9 cellular contexts compared by ENCODE assay signal in the genomic region with DNA sequence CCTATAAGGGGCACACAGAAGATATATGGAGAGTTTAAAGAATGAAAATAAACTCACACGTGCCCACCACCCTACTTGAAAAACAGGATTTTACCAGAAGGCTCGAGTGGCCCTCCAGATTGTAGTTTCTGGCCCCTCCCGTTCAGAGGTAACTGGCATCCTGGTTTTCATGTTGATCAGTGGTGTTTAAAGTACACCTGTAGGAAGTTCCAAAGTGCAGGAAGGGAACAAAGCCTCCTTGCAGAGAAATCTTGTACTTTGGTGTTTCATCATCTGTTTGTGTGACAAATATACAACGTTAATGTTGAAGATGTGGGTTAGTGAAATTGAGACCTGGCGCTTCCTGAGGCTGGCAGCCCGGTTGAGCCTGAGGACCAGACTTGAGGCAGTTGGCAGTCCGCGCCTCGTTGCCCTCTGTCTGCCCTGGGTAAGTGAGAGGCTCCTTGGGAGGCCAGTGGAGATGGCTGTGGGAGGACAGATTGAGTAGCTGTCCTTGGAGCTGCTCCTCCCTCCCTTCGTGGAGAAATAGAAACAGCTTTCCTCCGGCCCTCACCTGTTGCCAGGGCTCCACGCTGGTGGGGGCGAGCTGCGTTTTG. TPM values are rescaled to one million over a fixed set of nuclear protein-coding genes. Genes with fewer than 3 reads are reported as not detected.
A peak's percentile ranks its signal among the peaks of the same experiment; 100 is the strongest.
DNase-seq lines count a peak whose midpoint lies in the region; ATAC-seq, FAIRE-seq and TF ChIP-seq lines count a peak whose summit lies in the region.
"Not testable (repeated sequence)": the region's sequence is repeated elsewhere in the genome, so short reads cannot be mapped to it uniquely, and the experiment has no call there.
"Had no signal": no experiment of that assay in that cellular context is flagged by ENCODE, and none has a peak within 500 bp of the region (broad histone marks: within the 10 kb centered on the region; RNA-seq: fewer than 3 reads in every experiment).

No MANE protein-coding gene starts in this region.

- not testable (repeated sequence) for H3K9ac ChIP-seq in endothelial cell of umbilical vein (replicated peaks; ENCODE audit: extremely low read depth, insufficient read depth, low read length)

- H3K79me2 ChIP-seq in endothelial cell of umbilical vein (ENCODE audit: control insufficient read depth, insufficient read depth, low read length), result peaks cover 13% of the 10 kb centered on the region

- H3K4me1 ChIP-seq in Panc1 (ENCODE audit: control insufficient read depth, insufficient read depth, low read length); endothelial cell of umbilical vein (ENCODE audit: control insufficient read depth, extremely low read depth, insufficient read depth, low read length); left lung; lower lobe of right lung; gastrocnemius medialis: not testable (repeated sequence)

- not testable (repeated sequence) for H4K20me1 ChIP-seq in endothelial cell of umbilical vein (replicated peaks; ENCODE audit: control insufficient read depth, extremely low read depth, insufficient read depth, low read length)

- not testable (repeated sequence) for ATAC-seq in Panc1
- ATAC-seq in left lung, result peak; percentile 71
- ATAC-seq in lower lobe of right lung, result peak; percentile 69 to 70
- ATAC-seq in gastrocnemius medialis, result peak; percentile 51 to 60

- H3K4me2 ChIP-seq in endothelial cell of umbilical vein (ENCODE audit: insufficient read depth, low read length), result not testable (repeated sequence)

- not testable (repeated sequence) for H3K4me3 ChIP-seq in Panc1 (ENCODE audit: low read depth in 2 of 2, low read length in 2 of 2); endothelial cell of umbilical vein (replicated peaks in 1 of 3; ENCODE audit: insufficient read depth in 1 of 3, low read depth in 1 of 3, low read length in 3 of 3); left lung; lower lobe of right lung; gastrocnemius medialis

- DNase-seq in Panc1 (ENCODE audit: low read depth, low spot score); endothelial cell of umbilical vein (ENCODE audit: low read depth, low spot score); left lung; lower lobe of right lung; gastrocnemius medialis: not testable (repeated sequence)

- H3K9me1 ChIP-seq in endothelial cell of umbilical vein (replicated peaks; ENCODE audit: control insufficient read depth, extremely low read depth, insufficient read depth, low read length), result not testable (repeated sequence)

- not testable (repeated sequence) for H3K27ac ChIP-seq in Panc1 (ENCODE audit: low read length); endothelial cell of umbilical vein (ENCODE audit: insufficient read depth, low read depth, low read length); left lung; lower lobe of right lung; gastrocnemius medialis

- CTCF ChIA-PET in Panc1 (lab: Charles Lee); endothelial cell of umbilical vein (lab: Charles Lee): not testable (repeated sequence)

- in situ Hi-C loops in Panc1 (cut with HindIII; ENCODE audit: low pct_unique_long_range_greater_than_20kb, low sequenced_read_pairs); gastrocnemius medialis (cut with MboI; ENCODE audit: low sequenced_read_pairs in 4 of 4): not testable (repeated sequence)

- TSS peak; percentile 80 for BruUV-seq in Panc1 (replicated peaks; lab: Mats Ljungman, UMichigan)
- not testable (repeated sequence) for BruUV-seq in endothelial cell of umbilical vein (replicated peaks; lab: Mats Ljungman, UMichigan)

- not testable (repeated sequence) for H2AFZ ChIP-seq in endothelial cell of umbilical vein (ENCODE audit: low read depth, low read length)

- TF ChIP-seq CTCF in Panc1 (IDR thresholded peaks at IDR 0.05); endothelial cell of umbilical vein (IDR thresholded peaks at IDR 0.05; ENCODE audit: extremely low read depth in 1 of 2, insufficient read depth in 1 of 2, low read depth in 1 of 2, low read length in 2 of 2); left lung (IDR thresholded peaks at IDR 0.05); lower lobe of right lung (IDR thresholded peaks at IDR 0.05); gastrocnemius medialis (IDR thresholded peaks at IDR 0.05 in 4 of 5, conservative IDR thresholded peaks at IDR 0.05 in 1 of 5): not testable (repeated sequence)

- not testable (repeated sequence) for H3K9me3 ChIP-seq in Panc1 (ENCODE audit: control insufficient read depth, insufficient read depth, low read depth, low read length); endothelial cell of umbilical vein (replicated peaks; ENCODE audit: control insufficient read depth, insufficient read depth, low read length); left lung; lower lobe of right lung; gastrocnemius medialis

- peak; percentile 67 for FAIRE-seq in endothelial cell of umbilical vein (lab: Jason Lieb, UNC)

- dilution Hi-C loops in endothelial cell of umbilical vein (cut with MboI; ENCODE audit: extremely low pct_ligation_motif_present, low sequenced_read_pairs), result not testable (repeated sequence)

- POLR2A ChIA-PET in Panc1 (lab: Charles Lee); endothelial cell of umbilical vein (lab: Charles Lee): not testable (repeated sequence)

- H3K27me3 ChIP-seq in Panc1 (ENCODE audit: control insufficient read depth, insufficient read depth, low read length); endothelial cell of umbilical vein (ENCODE audit: control insufficient read depth in 2 of 2, insufficient read depth in 2 of 2, low read length in 2 of 2); left lung; lower lobe of right lung (ENCODE audit: low read depth); gastrocnemius medialis: not testable (repeated sequence)

- not testable (repeated sequence) for TF ChIP-seq POLR2A in endothelial cell of umbilical vein (IDR thresholded peaks at IDR 0.05; ENCODE audit: low read depth, low read length); gastrocnemius medialis (IDR thresholded peaks at IDR 0.05)

- intact Hi-C loops in Panc1 (cut with micrococcal nuclease; ENCODE audit: unreplicated experiment); endothelial cell of umbilical vein (cut with micrococcal nuclease); left lung (cut with DNase I); lower lobe of right lung (cut with DNase I); gastrocnemius medialis (cut with DNase I; ENCODE audit: low total_unique reads): not testable (repeated sequence)

- H3K36me3 ChIP-seq in Panc1 (ENCODE audit: control insufficient read depth, insufficient read depth, low read length); endothelial cell of umbilical vein (ENCODE audit: control insufficient read depth in 2 of 2, extremely low read depth in 1 of 2, insufficient read depth in 2 of 2, low read length in 2 of 2); left lung; lower lobe of right lung; gastrocnemius medialis: not testable (repeated sequence)

RNA-seq across cellular contexts. Expression of a gene that starts 12.6 kb away (rescaled TPM):
- total RNA-seq in Panc1 (2021; ENCODE audit: unreplicated experiment) (43.2 TPM), endothelial cell of umbilical vein (37.3 and 40.8 TPM in 2 replicates), left lung (10 to 100 TPM; 56.4 to 64.8 TPM), lower lobe of right lung (74.4 TPM), gastrocnemius medialis (10 to 100 TPM; 24.5 to 42.4 (median 34.7) TPM)
- 19.8 TPM for polyA plus RNA-seq in Panc1 (2012; ENCODE audit: insufficient read length)
- 19.9 and 22.4 TPM in 2 replicates for polyA plus RNA-seq in endothelial cell of umbilical vein
- 24.6 and 26.6 TPM in 2 replicates for polyA plus RNA-seq in endothelial cell of umbilical vein (2011; cell fraction: cytosol; rRNA removed)
- polyA plus RNA-seq in endothelial cell of umbilical vein (2011; cell fraction: nucleus; rRNA removed), result 43.3 and 47.2 TPM in 2 replicates
- polyA plus RNA-seq in endothelial cell of umbilical vein (2012), result 23.8 and 24.9 TPM in 2 replicates
- 39.4 and 42.7 TPM in 2 replicates for polyA minus RNA-seq in endothelial cell of umbilical vein
- 17.0 TPM for polyA minus RNA-seq in endothelial cell of umbilical vein (2011; cell fraction: cytosol; rRNA and poly(A)+ RNA removed)
- 26.3 and 30.0 TPM in 2 replicates for polyA minus RNA-seq in endothelial cell of umbilical vein (2011; cell fraction: nucleus; rRNA and poly(A)+ RNA removed)

RNA-seq across cellular contexts. Expression of a gene that starts 19.2 kb away (rescaled TPM):
- not detected for total RNA-seq in Panc1 (2021; ENCODE audit: unreplicated experiment)
- polyA plus RNA-seq in Panc1 (2012; ENCODE audit: insufficient read length), result 9.1 TPM
- total RNA-seq in endothelial cell of umbilical vein, result not detected in 2 replicates
- polyA plus RNA-seq in endothelial cell of umbilical vein, result not detected in 2 replicates
- polyA plus RNA-seq in endothelial cell of umbilical vein (2011; cell fraction: cytosol; rRNA removed), result not detected in 2 replicates
- not detected in 2 replicates for polyA plus RNA-seq in endothelial cell of umbilical vein (2011; cell fraction: nucleus; rRNA removed)
- polyA plus RNA-seq in endothelial cell of umbilical vein (2012), result 1.1 TPM in 1 of 2 replicates, not detected in the other
- polyA minus RNA-seq in endothelial cell of umbilical vein, result not detected in 2 replicates
- not detected for polyA minus RNA-seq in endothelial cell of umbilical vein (2011; cell fraction: cytosol; rRNA and poly(A)+ RNA removed)
- not detected in 2 replicates for polyA minus RNA-seq in endothelial cell of umbilical vein (2011; cell fraction: nucleus; rRNA and poly(A)+ RNA removed)
- total RNA-seq in left lung, result 1 to 10 TPM in 1 of 2 donors, under 1 TPM in 1; 0.45 to 1.1 TPM
- total RNA-seq in lower lobe of right lung, result 1.4 TPM
- total RNA-seq in gastrocnemius medialis, result not detected
- total RNA-seq: GM23248, H1, H7 had no signal
- polyA plus RNA-seq: AG04450, H1 had no signal

RNA-seq across cellular contexts. Expression of a gene that starts 30.2 kb away (rescaled TPM):
- total RNA-seq in Panc1 (2021; ENCODE audit: unreplicated experiment) (87.5 TPM), endothelial cell of umbilical vein (54.5 and 59.5 TPM in 2 replicates), left lung (10 to 100 TPM; 45.5 to 62.4 TPM), lower lobe of right lung (53.4 TPM), gastrocnemius medialis (10 to 100 TPM; 12.3 to 18.1 (median 13.7) TPM)
- 56.9 TPM for polyA plus RNA-seq in Panc1 (2012; ENCODE audit: insufficient read length)
- polyA plus RNA-seq in endothelial cell of umbilical vein, result 39.4 and 58.2 TPM in 2 replicates
- polyA plus RNA-seq in endothelial cell of umbilical vein (2011; cell fraction: cytosol; rRNA removed), result 13.6 and 21.4 TPM in 2 replicates
- 188 and 225 TPM in 2 replicates for polyA plus RNA-seq in endothelial cell of umbilical vein (2011; cell fraction: nucleus; rRNA removed)
- polyA plus RNA-seq in endothelial cell of umbilical vein (2012), result 24.1 and 27.6 TPM in 2 replicates
- polyA minus RNA-seq in endothelial cell of umbilical vein, result 22.5 and 34.3 TPM in 2 replicates
- 14.8 TPM for polyA minus RNA-seq in endothelial cell of umbilical vein (2011; cell fraction: cytosol; rRNA and poly(A)+ RNA removed)
- 46.0 and 79.6 TPM in 2 replicates for polyA minus RNA-seq in endothelial cell of umbilical vein (2011; cell fraction: nucleus; rRNA and poly(A)+ RNA removed)

RNA-seq across cellular contexts. Expression of a gene that starts 36.6 kb away (rescaled TPM):
- 282 TPM for total RNA-seq in Panc1 (2021; ENCODE audit: unreplicated experiment)
- 497 TPM for polyA plus RNA-seq in Panc1 (2012; ENCODE audit: insufficient read length)
- total RNA-seq in endothelial cell of umbilical vein, result 187 and 194 TPM in 2 replicates
- 122 and 146 TPM in 2 replicates for polyA plus RNA-seq in endothelial cell of umbilical vein
- polyA plus RNA-seq in endothelial cell of umbilical vein (2011; cell fraction: cytosol; rRNA removed), result 82.0 and 82.5 TPM in 2 replicates
- 37.3 and 44.2 TPM in 2 replicates for polyA plus RNA-seq in endothelial cell of umbilical vein (2011; cell fraction: nucleus; rRNA removed)
- 209 and 256 TPM in 2 replicates for polyA plus RNA-seq in endothelial cell of umbilical vein (2012)
- polyA minus RNA-seq in endothelial cell of umbilical vein, result 31.4 and 43.3 TPM in 2 replicates
- polyA minus RNA-seq in endothelial cell of umbilical vein (2011; cell fraction: cytosol; rRNA and poly(A)+ RNA removed), result 112 TPM
- 19.4 and 31.2 TPM in 2 replicates for polyA minus RNA-seq in endothelial cell of umbilical vein (2011; cell fraction: nucleus; rRNA and poly(A)+ RNA removed)
- 100 to 1,000 TPM; 296 to 333 TPM for total RNA-seq in left lung
- total RNA-seq in lower lobe of right lung, result 313 TPM
- 10 to 100 TPM; 22.1 to 84.2 (median 56.2) TPM for total RNA-seq in gastrocnemius medialis
